In genomic region chr13:37342205-37342604, GRCh38 we compare ENCODE assay signal across 1 cellular context.
TF ChIP-seq lines count a peak whose summit lies in the region.

No MANE protein-coding gene starts in this region.

TF ChIP-seq in IMR-90, 13 proteins besides CTCF, POLR2A, EP300 and RAD21:
- TF ChIP-seq MXI1 (IDR thresholded peaks at IDR 0.05; ENCODE audit: borderline replicate concordance, low read depth, low read length) = no peak
- no peak for TF ChIP-seq FOS (IDR thresholded peaks at IDR 0.05; ENCODE audit: low read depth, low read length)
- no peak for TF ChIP-seq USF2 (IDR thresholded peaks at IDR 0.05; ENCODE audit: low read depth, low read length)
- TF ChIP-seq BHLHE40 (IDR thresholded peaks at IDR 0.05; ENCODE audit: low read depth, low read length) = no peak
- no peak for TF ChIP-seq MAFK (IDR thresholded peaks at IDR 0.05; ENCODE audit: low read depth, low read length)
- TF ChIP-seq RFX5 (IDR thresholded peaks at IDR 0.05; ENCODE audit: low read depth, low read length) = no peak
- TF ChIP-seq NFE2L2 (IDR thresholded peaks at IDR 0.05; ENCODE audit: low read depth, low read length) = no peak
- TF ChIP-seq CHD1 (IDR thresholded peaks at IDR 0.05; ENCODE audit: low read depth, low read length) = no peak
- no peak for TF ChIP-seq RCOR1 (IDR thresholded peaks at IDR 0.05; ENCODE audit: insufficient replicate concordance, low read length)
- no peak for TF ChIP-seq SMC3 (IDR thresholded peaks at IDR 0.05; ENCODE audit: low read depth, low read length)
- no peak for TF ChIP-seq MAZ (IDR thresholded peaks at IDR 0.05; ENCODE audit: borderline replicate concordance, low read depth, low read length)
- no peak for TF ChIP-seq ELK1 (IDR thresholded peaks at IDR 0.05; ENCODE audit: borderline replicate concordance, low read depth, low read length)
- TF ChIP-seq CEBPB (IDR thresholded peaks at IDR 0.05; ENCODE audit: low read depth, low read length) = no peak
